ENCODE assay signal across 13 cellular contexts in genomic region chr12:124497039-124497438, GRCh38.
DNase-seq lines count a peak whose midpoint lies in the region; ATAC-seq, FAIRE-seq and TF ChIP-seq lines count a peak whose summit lies in the region.
"Had no signal": no experiment of that assay in that cellular context is flagged by ENCODE, and none has a peak within 500 bp of the region (broad histone marks: within the 10 kb centered on the region; RNA-seq: fewer than 3 reads in every experiment).

No MANE protein-coding gene starts in this region.

- no peak for TF ChIP-seq EP300 in K562 (IDR thresholded peaks at IDR 0.05; ENCODE audit: low read length)

- no peaks in the 10 kb centered on the region for H3K36me3 Mint-ChIP-seq in activated naive CD4-positive, alpha-beta T cell treated with anti-CD3 and anti-CD28 coated beads, Interleukin-2, amount 50 U/mL, for 72 hours

- intact Hi-C loops in K562 (cut with micrococcal nuclease): no loop called here
- intact Hi-C loops in heart left ventricle (cut with DNase I): loop anchor here in 3 of 10 donors (5.0 to 10.0 kb wide), 3 partner anchors 40 to 115 kb away; no protein-coding TSS in a partner anchor
- intact Hi-C loops in PC-3 (cut with micrococcal nuclease): no loop called here

- TF ChIP-seq POLR2A in K562 (conservative IDR thresholded peaks at IDR 0.05): no peak
- TF ChIP-seq POLR2A in heart left ventricle (IDR thresholded peaks at IDR 0.05): no peak

- BruUV-seq in K562 (replicated peaks; lab: Mats Ljungman, UMichigan) (no TSS peak), PC-3 (replicated peaks; lab: Mats Ljungman, UMichigan) (no TSS peak)

- peak; percentile 68 for DNase-seq in EH (ENCODE audit: low read depth)
- no peak for DNase-seq in K562 (ENCODE audit: extremely low read depth in 1 of 4, low spot score in 3 of 4)
- DNase-seq in heart left ventricle: peak in 2 of 5 donors; percentile 58 to 72
- DNase-seq in PC-3: no peak
- no peak for DNase-seq in activated CD4-positive, alpha-beta T cell treated with anti-CD3 and anti-CD28 coated beads, Interleukin-2, amount 50 U/mL, for 4 hours
- DNase-seq in activated naive CD4-positive, alpha-beta T cell treated with anti-CD3 and anti-CD28 coated beads, Interleukin-2, amount 50 U/mL, for 72 hours (ENCODE audit: low spot score in 2 of 2): no peak
- no peak for DNase-seq in NCI-H748 treated with DMSO at 0.1 percent for 48 hours (lab: John Stamatoyannopoulos, UW)
- DNase-seq: CD4-positive, CD25-positive, alpha-beta regulatory T cell; dermis blood vessel endothelial cell; NCI-H2081 treated with DMSO at 0.1 percent for 48 hours; nephron progenitor cell had no signal

- H3K4me2 ChIP-seq in K562 (ENCODE audit: insufficient read depth, low read length): no peak overlapping the region
- H3K4me2 ChIP-seq in PC-3 (ENCODE audit: low read length): no peak overlapping the region

- no peak overlapping the region for H2AFZ ChIP-seq in K562 (ENCODE audit: low read depth, low read length)
- no peak overlapping the region for H2AFZ ChIP-seq in PC-3 (ENCODE audit: low read length)

- H3K4me1 ChIP-seq in K562 (replicated peaks in 1 of 2; ENCODE audit: control insufficient read depth in 2 of 2, insufficient read depth in 2 of 2, low read length in 2 of 2) (peaks cover 14 to 76% of the 10 kb centered on the region in 2 experiments; a peak in 4 of 5 replicates), heart left ventricle (peaks cover 24 to 96% (median 82%) of the 10 kb centered on the region in 12 donors), skeletal muscle tissue (ENCODE audit: control insufficient read depth in 3 of 3, insufficient read depth in 3 of 3, low read length in 3 of 3) (peaks cover 60 to 77% (median 69%) of the 10 kb centered on the region in 3 donors), PC-3 (ENCODE audit: insufficient read depth, low read length) (no peaks in the 10 kb centered on the region; the same call in 1 of the 2 replicates)

- no peaks in the 10 kb centered on the region for H3K9me3 Mint-ChIP-seq in activated naive CD4-positive, alpha-beta T cell treated with anti-CD3 and anti-CD28 coated beads, Interleukin-2, amount 50 U/mL, for 72 hours
- H3K9me3 Mint-ChIP-seq: CD4-positive, CD25-positive, alpha-beta regulatory T cell; nephron progenitor cell had no signal

- H3K27ac Mint-ChIP-seq in activated naive CD4-positive, alpha-beta T cell treated with anti-CD3 and anti-CD28 coated beads, Interleukin-2, amount 50 U/mL, for 72 hours: no peak overlapping the region
- H3K27ac Mint-ChIP-seq: nephron progenitor cell had no signal

- no peak for ATAC-seq in K562
- ATAC-seq in heart left ventricle: peak in 3 of 4 donors; percentile 12 to 50 (median 17)
- ATAC-seq in PC-3: no peak
- no peak for ATAC-seq in activated naive CD4-positive, alpha-beta T cell treated with anti-CD3 and anti-CD28 coated beads, Interleukin-2, amount 50 U/mL, for 72 hours

- in situ Hi-C loops in K562 (cut with MboI): no loop called here

- 83% methylated on average over 13 of the region's 13 CpGs for WGBS in K562 (ENCODE audit: insufficient coverage, low coverage, missing lambda C conversion rate)
- 31 to 53% (median 39%) methylated on average over 9 to 13 of the region's 13 CpGs for WGBS in heart left ventricle, 4 donors

- TF ChIP-seq CTCF in K562 (IDR thresholded peaks at IDR 0.05 in 2 of 3, conservative IDR thresholded peaks at IDR 0.05 in 1 of 3; ENCODE audit: insufficient read depth in 2 of 3, low read depth in 1 of 3, low read length in 3 of 3) (no peak), heart left ventricle (IDR thresholded peaks at IDR 0.05) (no peak), PC-3 (conservative IDR thresholded peaks at IDR 0.05; ENCODE audit: low read depth, low read length) (no peak)

- H4K20me1 ChIP-seq in K562 (replicated peaks; ENCODE audit: control insufficient read depth, insufficient read depth, low read length) (peaks cover 56% of the 10 kb centered on the region), PC-3 (ENCODE audit: low read length) (peaks cover 13% of the 10 kb centered on the region; the same call in 1 of the 2 replicates)

- FAIRE-seq in K562 (lab: Jason Lieb, UNC): no peak
- FAIRE-seq: TTC549 had no signal

- H3K79me2 ChIP-seq in K562 (ENCODE audit: control insufficient read depth, insufficient read depth, low read length) (peaks cover 53% of the 10 kb centered on the region), PC-3 (ENCODE audit: low read length) (peaks cover 40% of the 10 kb centered on the region)

- H3K36me3 ChIP-seq in K562 (ENCODE audit: control insufficient read depth, insufficient read depth, low read length) (peaks cover 19% of the 10 kb centered on the region; the same call in 2 of the 3 replicates), heart left ventricle (peaks cover 0 to 34% (median 14%) of the 10 kb centered on the region in 9 donors), skeletal muscle tissue (ENCODE audit: control insufficient read depth in 3 of 3, insufficient read depth in 3 of 3, low read length in 3 of 3) (peaks cover 15 to 22% (median 16%) of the 10 kb centered on the region in 3 donors), PC-3 (ENCODE audit: low read depth, low read length) (no peaks in the 10 kb centered on the region; the same call in 1 of the 2 replicates)

- H3K4me3 ChIP-seq in K562 (no peak overlapping the region), heart left ventricle (no peak overlapping the region), skeletal muscle tissue (ENCODE audit: low read length in 3 of 3) (no peak overlapping the region), PC-3 (ENCODE audit: low read length) (no peak overlapping the region)

- no peaks in the 10 kb centered on the region for H3F3A ChIP-seq in PC-3 (ENCODE audit: low read length, unreplicated experiment)

- peaks cover 2% of the 10 kb centered on the region for H3K9me1 ChIP-seq in K562 (ENCODE audit: control insufficient read depth, insufficient read depth, low read length)

- no peaks in the 10 kb centered on the region for H3K9me3 ChIP-seq in K562 (replicated peaks; ENCODE audit: control insufficient read depth, insufficient read depth, low read depth, low read length)
- no peaks in the 10 kb centered on the region for H3K9me3 ChIP-seq in heart left ventricle
- no peaks in the 10 kb centered on the region for H3K9me3 ChIP-seq in skeletal muscle tissue (ENCODE audit: control insufficient read depth in 3 of 3, low read length in 3 of 3)
- H3K9me3 ChIP-seq in PC-3 (ENCODE audit: low read length): no peaks in the 10 kb centered on the region

- POLR2A ChIA-PET in K562 (lab: Yijun Ruan, JAX) (interaction anchor here (1.2 kb wide), 1 partner anchor 10 kb away, joined by 5 read pairs; no protein-coding TSS in a partner anchor), PC-3 (lab: Charles Lee; ENCODE audit: unreplicated experiment) (no interaction called here)

- H3K27me3 ChIP-seq in K562 (ENCODE audit: control insufficient read depth in 2 of 2, insufficient read depth in 2 of 2, low read length in 2 of 2) (no peaks in the 10 kb centered on the region), heart left ventricle (no peaks in the 10 kb centered on the region), skeletal muscle tissue (ENCODE audit: control insufficient read depth in 3 of 3, insufficient read depth in 3 of 3, low read length in 3 of 3) (no peaks in the 10 kb centered on the region), PC-3 (ENCODE audit: low read length) (no peaks in the 10 kb centered on the region)

- CTCF ChIA-PET in K562 (lab: Yijun Ruan, JAX; ENCODE audit: low intra/inter-chr PET ratio): no interaction called here
- CTCF ChIA-PET in PC-3 (lab: Charles Lee): no interaction called here

- no peak overlapping the region for H3K27ac ChIP-seq in K562 (ENCODE audit: extremely low read depth, low read depth, low read length)
- H3K27ac ChIP-seq in heart left ventricle: peak overlapping the region in 11 of 12 donors; percentile 35 to 78 (median 63)
- H3K27ac ChIP-seq in skeletal muscle tissue (ENCODE audit: low read depth, low read length): peak overlapping the region; percentile 8
- H3K27ac ChIP-seq in PC-3 (ENCODE audit: low read length): no peak overlapping the region

- TF ChIP-seq RAD21 in K562 (CRISPR knock-in tag; conservative IDR thresholded peaks at IDR 0.05 in 1 of 2, IDR thresholded peaks at IDR 0.05 in 1 of 2): no peak

- H3K9ac ChIP-seq in K562 (ENCODE audit: insufficient read depth in 1 of 2, low read depth in 2 of 2, low read length in 2 of 2) (peak overlapping the region in 1 of 2 experiments; percentile 73; a peak in 2 of 4 replicates), skeletal muscle tissue (ENCODE audit: low read depth in 1 of 3, low read length in 3 of 3) (peak overlapping the region in 1 of 3 donors; percentile 16), PC-3 (ENCODE audit: low read length) (no peak overlapping the region)

- H3K9me2 ChIP-seq in PC-3 (replicated peaks; ENCODE audit: low read length): no peaks in the 10 kb centered on the region

TF ChIP-seq in K562, 482 proteins besides CTCF, POLR2A, EP300 and RAD21 (continues in another document):
- no peak for TF ChIP-seq ZNF175 (CRISPR knock-in tag; IDR thresholded peaks at IDR 0.05; ENCODE audit: low read depth)
- TF ChIP-seq ZFP36 (IDR thresholded peaks at IDR 0.05; ENCODE audit: low read depth, low read length, partially characterized antibody): peak; percentile 55
- TF ChIP-seq ZNF431 (CRISPR knock-in tag; IDR thresholded peaks at IDR 0.05): no peak
- no peak for TF ChIP-seq ZNF174 (CRISPR knock-in tag; IDR thresholded peaks at IDR 0.05)
- TF ChIP-seq ZNF518B (CRISPR knock-in tag; IDR thresholded peaks at IDR 0.05): no peak
- no peak for TF ChIP-seq TCF7 (IDR thresholded peaks at IDR 0.05; ENCODE audit: borderline replicate concordance)

Comparison
In these comparisons a context has a peak if more than half of its experiments do, and no peak if none do; other contexts are left out.
1. ATAC-seq: peak in heart left ventricle (3 of 4); none in K562 (single experiment), PC-3 (single experiment) and activated naive CD4-positive, alpha-beta T cell treated with anti-CD3 and anti-CD28 coated beads, Interleukin-2, amount 50 U/mL, for 72 hours (0 of 2).
2. H3K27ac ChIP-seq: peak in heart left ventricle (11 of 12) and skeletal muscle tissue (single experiment); none in K562 (single experiment) and PC-3 (single experiment).